In the genomic region with DNA sequence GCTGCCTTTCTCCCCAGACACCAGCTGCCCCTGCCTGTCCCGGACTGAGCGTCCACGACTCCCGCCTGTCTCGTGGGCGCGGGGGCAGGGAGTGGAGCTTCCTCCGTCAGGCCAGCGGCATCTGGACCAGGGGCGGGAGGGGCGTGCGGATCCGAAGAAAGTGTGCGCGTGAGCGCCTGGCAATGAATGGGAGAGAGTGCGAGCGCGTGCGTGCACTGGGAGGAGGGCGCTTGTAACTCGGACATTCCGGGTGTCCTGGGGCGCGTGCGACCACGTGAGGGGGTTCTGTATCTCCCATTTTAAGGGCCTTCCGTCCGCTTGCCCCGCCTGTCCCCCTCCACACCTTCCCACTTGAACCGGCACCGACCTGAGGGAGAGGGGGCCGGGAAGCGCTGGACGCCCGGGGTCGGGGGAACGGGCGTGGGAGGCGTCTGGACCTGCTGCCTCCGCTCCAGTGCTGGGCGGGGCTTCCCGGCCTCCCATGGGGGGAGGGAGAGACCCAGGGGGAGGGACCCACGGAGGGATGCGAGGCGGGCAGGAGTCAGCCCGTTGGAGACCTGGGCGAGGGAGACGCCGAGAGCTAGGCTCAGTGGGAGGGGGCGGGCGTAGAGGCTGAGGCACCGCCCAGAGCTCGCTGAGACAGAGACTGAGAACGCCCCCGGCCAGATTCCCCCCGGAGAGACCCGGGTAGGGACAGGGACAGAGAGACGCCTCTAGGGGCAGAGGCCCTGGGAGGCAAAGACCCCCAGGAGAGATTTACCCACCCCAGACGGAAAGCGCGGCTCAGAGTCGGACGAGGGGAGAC, we compare ENCODE assay signal across 8 cellular contexts. TPM values are rescaled to one million over a fixed set of nuclear protein-coding genes. Genes with fewer than 3 reads are reported as not detected.
DNase-seq lines count a peak whose midpoint lies in the region; ATAC-seq and TF ChIP-seq lines count a peak whose summit lies in the region.

A gene with protein sequence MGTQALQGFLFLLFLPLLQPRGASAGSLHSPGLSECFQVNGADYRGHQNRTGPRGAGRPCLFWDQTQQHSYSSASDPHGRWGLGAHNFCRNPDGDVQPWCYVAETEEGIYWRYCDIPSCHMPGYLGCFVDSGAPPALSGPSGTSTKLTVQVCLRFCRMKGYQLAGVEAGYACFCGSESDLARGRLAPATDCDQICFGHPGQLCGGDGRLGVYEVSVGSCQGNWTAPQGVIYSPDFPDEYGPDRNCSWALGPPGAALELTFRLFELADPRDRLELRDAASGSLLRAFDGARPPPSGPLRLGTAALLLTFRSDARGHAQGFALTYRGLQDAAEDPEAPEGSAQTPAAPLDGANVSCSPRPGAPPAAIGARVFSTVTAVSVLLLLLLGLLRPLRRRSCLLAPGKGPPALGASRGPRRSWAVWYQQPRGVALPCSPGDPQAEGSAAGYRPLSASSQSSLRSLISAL (plus strand): TSS at position 665 of the 805 bp plus-strand sequence. CDS start 246 bp downstream, outside the sequence.

- peak within 1 kb of the TSS; percentile 51 for H3K4me3 Mint-ChIP-seq in endothelial cell (ENCODE audit: unreplicated experiment)

- intact Hi-C loops in psoas muscle (cut with DNase I), result no loop called here

- 1% methylated on average over 34 to 64 of the region's 64 CpGs for WGBS in psoas muscle, 3 donors

- H3K9me3 ChIP-seq in psoas muscle, result no peaks in the 10 kb centered on the region

- H3K27me3 ChIP-seq in psoas muscle (ENCODE audit: insufficient read depth in 3 of 3, low read length in 2 of 3), result peaks cover 0 to 87% (median 37%) of the 10 kb centered on the region in 3 donors

- TF ChIP-seq CTCF in endothelial cell (IDR thresholded peaks at IDR 0.05; ENCODE audit: unreplicated experiment) (no peak), psoas muscle (IDR thresholded peaks at IDR 0.05) (no peak)

- peak within 1 kb of the TSS; percentile 53 for H3K4me3 ChIP-seq in psoas muscle

- H3K36me3 Mint-ChIP-seq in endothelial cell (ENCODE audit: low read depth, unreplicated experiment), result peaks cover 4% of the 10 kb centered on the region

- H3K9me3 Mint-ChIP-seq in endothelial cell (ENCODE audit: unreplicated experiment), result no peaks in the 10 kb centered on the region

- peaks cover 8% of the 10 kb centered on the region for H3K4me1 Mint-ChIP-seq in endothelial cell (ENCODE audit: unreplicated experiment)

- peaks cover 22% of the 10 kb centered on the region for H3K4me1 ChIP-seq in psoas muscle

- no peak within 1 kb of the TSS for H3K27ac ChIP-seq in psoas muscle

- no peak for ATAC-seq in psoas muscle
- no peak for ATAC-seq in HG02840 (IDR thresholded peaks at IDR 0.05; ENCODE audit: low FRiP score, unreplicated experiment)

- peaks cover 24% of the 10 kb centered on the region for H3K27me3 Mint-ChIP-seq in endothelial cell (ENCODE audit: unreplicated experiment)

- peak; percentile 38 to 46 for DNase-seq in NCI-H2081 (lab: John Stamatoyannopoulos, UW)
- no peak for DNase-seq in NCI-H2081 treated with DMSO at 0.1 percent for 48 hours (lab: John Stamatoyannopoulos, UW)
- DNase-seq in M059J (ENCODE audit: low read depth), result peak; percentile 65
- DNase-seq in T1000 (lab: John Stamatoyannopoulos, UW), result peak; percentile 31
- DNase-seq in endothelial cell (ENCODE audit: low spot score), result no peak
- peak in 1 of 2 donors; percentile 51 for DNase-seq in psoas muscle
- no peak for DNase-seq in germinal center (ENCODE audit: low spot score)

- no peak within 1 kb of the TSS for H3K27ac Mint-ChIP-seq in endothelial cell (ENCODE audit: unreplicated experiment)

- no peaks in the 10 kb centered on the region for H3K36me3 ChIP-seq in psoas muscle (ENCODE audit: insufficient read depth in 1 of 2, low read depth in 1 of 2)

RNA-seq across cellular contexts. Expression of the gene that starts here (rescaled TPM):
- 2.1 and 6.3 TPM in 2 replicates for total RNA-seq in M059J (2014; rRNA removed; shearing (Covaris generic))
- not detected for total RNA-seq in endothelial cell (ENCODE audit: unreplicated experiment)
- not detected for total RNA-seq in psoas muscle
- polyA plus RNA-seq in psoas muscle, result under 1 TPM in 2 of 3 donors, not detected in 1; 0.01 to 0.04 TPM

Comparison
In these comparisons a context has a peak if more than half of its experiments do, and no peak if none do; other contexts are left out.
1. DNase-seq: peak in NCI-H2081 (2 of 2), M059J (single experiment) and T1000 (single experiment); none in NCI-H2081 treated with DMSO at 0.1 percent for 48 hours (single experiment), endothelial cell (single experiment) and germinal center (single experiment).